In genomic region chr6:167758309-167759023, GRCh38 we compare ENCODE assay signal across 27 cellular contexts.
"Had no signal": no experiment of that assay in that cellular context is flagged by ENCODE, and none has a peak within 500 bp of the region (broad histone marks: within the 10 kb centered on the region; RNA-seq: fewer than 3 reads in every experiment).

No MANE protein-coding gene starts in this region.

- H3K27me3 ChIP-seq: ascending aorta, body of pancreas had no signal

- H3K36me3 ChIP-seq: ascending aorta had no signal

- DNase-seq: activated B cell treated with CpG ODN at 0.5 μM for 24 hours; activated CD4-positive, alpha-beta T cell treated with anti-CD3 and anti-CD28 coated beads for 1 hour; activated CD4-positive, alpha-beta T cell treated with anti-CD3 and anti-CD28 coated beads, Interleukin-2, amount 10 ng/mL, durations not matched to agents 24 days and 14 days; activated CD4-positive, alpha-beta T cell treated with anti-CD3 and anti-CD28 coated beads, Interleukin-2, amount 50 U/mL, for 48 hours; activated CD8-positive, alpha-beta memory T cell treated with anti-CD3 and anti-CD28 coated beads, Interleukin-2, amount 10 ng/mL, durations not matched to agents 7 days and 5 days; activated effector memory CD4-positive, alpha-beta T cell treated with Interleukin-2 at 50 U/mL for 16 hours; activated naive CD4-positive, alpha-beta T cell treated with Interleukin-2 at 50 U/mL for 16 hours; activated naive CD8-positive, alpha-beta T cell treated with anti-CD3 and anti-CD28 coated beads, Interleukin-2, amount 50 U/mL, for 24 hours; activated T-cell treated with anti-CD3 and anti-CD28 coated beads, Interleukin-2, amount 50 U/mL, for 24 hours; amniotic stem cell; body of pancreas; Karpas-422; MM.1S; NCI-H1105; NCI-H1436; NCI-H1694 treated with DMSO at 0.1 percent for 48 hours; NCI-H2029 treated with DMSO at 0.1 percent for 48 hours; NCI-H345; NCI-H510A; NCI-H69; SHP77 treated with DMSO at 0.1 percent for 48 hours had no signal

- H3K9me3 ChIP-seq: ascending aorta, body of pancreas had no signal

- H3K4me1 Mint-ChIP-seq: activated B cell treated with CpG ODN at 0.5 μM for 24 hours; activated CD4-positive, alpha-beta T cell treated with anti-CD3 and anti-CD28 coated beads, Interleukin-2, amount 10 ng/mL, durations not matched to agents 24 days and 14 days; activated CD8-positive, alpha-beta memory T cell treated with anti-CD3 and anti-CD28 coated beads, Interleukin-2, amount 10 ng/mL, durations not matched to agents 7 days and 5 days; activated naive CD8-positive, alpha-beta T cell treated with anti-CD3 and anti-CD28 coated beads, Interleukin-2, amount 50 U/mL, for 24 hours had no signal

- H3K27ac ChIP-seq: ascending aorta, body of pancreas had no signal

- H3K4me3 Mint-ChIP-seq: activated B cell treated with CpG ODN at 0.5 μM for 24 hours; activated CD4-positive, alpha-beta T cell treated with anti-CD3 and anti-CD28 coated beads, Interleukin-2, amount 10 ng/mL, durations not matched to agents 24 days and 14 days; activated CD8-positive, alpha-beta memory T cell treated with anti-CD3 and anti-CD28 coated beads, Interleukin-2, amount 10 ng/mL, durations not matched to agents 7 days and 5 days; activated naive CD8-positive, alpha-beta T cell treated with anti-CD3 and anti-CD28 coated beads, Interleukin-2, amount 50 U/mL, for 24 hours; activated T-cell treated with anti-CD3 and anti-CD28 coated beads, Interleukin-2, amount 50 U/mL, for 24 hours; activated T-helper 1 cell treated with anti-CD3 and anti-CD28 coated beads, Interleukin-12 subunit alpha, Interleukin-12 subunit beta, Interleukin-2, Interleukin-4 antibody, amounts not matched to agents 30 ng/mL and 10 ng/mL and 1 ng/mL, durations not matched to agents 14 hours and 24 hours and 36 hours; T-helper 1 cell treated with Interleukin-12 subunit alpha and Interleukin-12 subunit beta and Interleukin-4 antibody, amounts not matched to agents 30 μg/mL and 1 μg/mL, for 36 hours had no signal

- H3K36me3 Mint-ChIP-seq: activated CD8-positive, alpha-beta memory T cell treated with anti-CD3 and anti-CD28 coated beads, Interleukin-2, amount 10 ng/mL, durations not matched to agents 7 days and 5 days; activated naive CD4-positive, alpha-beta T cell treated with anti-CD3 and anti-CD28 coated beads, Interleukin-2, amount 50 U/mL, for 72 hours had no signal

- ATAC-seq: activated CD8-positive, alpha-beta memory T cell treated with anti-CD3 and anti-CD28 coated beads, Interleukin-2, amount 10 ng/mL, durations not matched to agents 7 days and 5 days; activated naive CD4-positive, alpha-beta T cell treated with anti-CD3 and anti-CD28 coated beads, Interleukin-2, amount 50 U/mL, for 72 hours; activated naive CD8-positive, alpha-beta T cell treated with anti-CD3 and anti-CD28 coated beads, Interleukin-2, amount 50 U/mL, for 24 hours; body of pancreas; K562 had no signal

- H3K9me3 Mint-ChIP-seq: activated CD4-positive, alpha-beta T cell treated with anti-CD3 and anti-CD28 coated beads, Interleukin-2, amount 10 ng/mL, durations not matched to agents 24 days and 14 days; activated naive CD4-positive, alpha-beta T cell treated with anti-CD3 and anti-CD28 coated beads, Interleukin-2, amount 50 U/mL, for 72 hours; activated naive CD8-positive, alpha-beta T cell treated with anti-CD3 and anti-CD28 coated beads, Interleukin-2, amount 50 U/mL, for 24 hours; activated T-cell treated with anti-CD3 and anti-CD28 coated beads, Interleukin-2, amount 50 U/mL, for 24 hours; activated T-helper 1 cell treated with anti-CD3 and anti-CD28 coated beads, Interleukin-12 subunit alpha, Interleukin-12 subunit beta, Interleukin-2, Interleukin-4 antibody, amounts not matched to agents 30 ng/mL and 10 ng/mL and 1 ng/mL, durations not matched to agents 14 hours and 24 hours and 36 hours; T-helper 1 cell treated with Interleukin-12 subunit alpha and Interleukin-12 subunit beta and Interleukin-4 antibody, amounts not matched to agents 30 μg/mL and 1 μg/mL, for 36 hours had no signal

- H3K4me3 ChIP-seq: ascending aorta, body of pancreas, K562 had no signal

- FAIRE-seq: K562, RCC 7860 had no signal

- H3K27me3 Mint-ChIP-seq: activated B cell treated with CpG ODN at 0.5 μM for 24 hours; activated CD8-positive, alpha-beta memory T cell treated with anti-CD3 and anti-CD28 coated beads, Interleukin-2, amount 10 ng/mL, durations not matched to agents 7 days and 5 days had no signal

- H3K27ac Mint-ChIP-seq: activated B cell treated with CpG ODN at 0.5 μM for 24 hours; activated CD4-positive, alpha-beta T cell treated with anti-CD3 and anti-CD28 coated beads, Interleukin-2, amount 10 ng/mL, durations not matched to agents 24 days and 14 days; activated CD8-positive, alpha-beta memory T cell treated with anti-CD3 and anti-CD28 coated beads, Interleukin-2, amount 10 ng/mL, durations not matched to agents 7 days and 5 days; activated naive CD8-positive, alpha-beta T cell treated with anti-CD3 and anti-CD28 coated beads, Interleukin-2, amount 50 U/mL, for 24 hours; activated T-cell treated with anti-CD3 and anti-CD28 coated beads, Interleukin-2, amount 50 U/mL, for 24 hours; activated T-helper 1 cell treated with anti-CD3 and anti-CD28 coated beads, Interleukin-12 subunit alpha, Interleukin-12 subunit beta, Interleukin-2, Interleukin-4 antibody, amounts not matched to agents 30 ng/mL and 10 ng/mL and 1 ng/mL, durations not matched to agents 14 hours and 24 hours and 36 hours; T-helper 1 cell treated with Interleukin-12 subunit alpha and Interleukin-12 subunit beta and Interleukin-4 antibody, amounts not matched to agents 30 μg/mL and 1 μg/mL, for 36 hours had no signal
